ENCODE assay signal across 18 cellular contexts in genomic region chr7:125057974-125058373, GRCh38.
DNase-seq lines count a peak whose midpoint lies in the region; ATAC-seq, FAIRE-seq and TF ChIP-seq lines count a peak whose summit lies in the region.
"Had no signal": no experiment of that assay in that cellular context is flagged by ENCODE, and none has a peak within 500 bp of the region (broad histone marks: within the 10 kb centered on the region; RNA-seq: fewer than 3 reads in every experiment).

No MANE protein-coding gene starts in this region.

- FAIRE-seq in K562 (lab: Jason Lieb, UNC) = no peak

- CTCF ChIA-PET in K562 (lab: Yijun Ruan, JAX; ENCODE audit: low intra/inter-chr PET ratio) = no interaction called here

- H3F3A ChIP-seq in GM23338 (replicated peaks; ENCODE audit: low read depth) = no peaks in the 10 kb centered on the region

- no peak for TF ChIP-seq EP300 in K562 (IDR thresholded peaks at IDR 0.05; ENCODE audit: low read length)

- H4K5ac ChIP-seq in mesendoderm (ENCODE audit: low read length) = no peak overlapping the region

- no TSS peak for BruUV-seq in K562 (replicated peaks; lab: Mats Ljungman, UMichigan)

- no peak for TF ChIP-seq POLR2A in K562 (conservative IDR thresholded peaks at IDR 0.05)

- H2BK120ac ChIP-seq in mesendoderm (ENCODE audit: low read depth, low read length) = no peak overlapping the region

- no peak overlapping the region for H3K4ac ChIP-seq in mesendoderm (ENCODE audit: low read depth, low read length)

- no peak overlapping the region for H3K4me3 Mint-ChIP-seq in GM23338
- H3K4me3 Mint-ChIP-seq: CD4-positive, alpha-beta T cell; IgD-negative memory B cell had no signal

- no peak overlapping the region for H2AK5ac ChIP-seq in mesendoderm (ENCODE audit: low read length)

- H3K9me1 ChIP-seq in K562 (ENCODE audit: control insufficient read depth, insufficient read depth, low read length) = no peaks in the 10 kb centered on the region

- H3K27me3 Mint-ChIP-seq in GM23338 (ENCODE audit: insufficient read depth, low read depth, poor library complexity) = no peaks in the 10 kb centered on the region
- H3K27me3 Mint-ChIP-seq: CD4-positive, alpha-beta T cell; IgD-negative memory B cell had no signal

- in situ Hi-C loops in K562 (cut with MboI) = no loop called here

- H4K8ac ChIP-seq in mesendoderm (ENCODE audit: low read depth, low read length) = no peak overlapping the region

- no peak overlapping the region for H3K56ac ChIP-seq in mesendoderm (ENCODE audit: low read length)

- H4K20me1 ChIP-seq in GM23338 (replicated peaks; ENCODE audit: insufficient read depth) = no peaks in the 10 kb centered on the region
- no peaks in the 10 kb centered on the region for H4K20me1 ChIP-seq in K562 (replicated peaks; ENCODE audit: control insufficient read depth, insufficient read depth, low read length)

- H3K36me3 ChIP-seq in GM23338 (ENCODE audit: insufficient read depth) (no peaks in the 10 kb centered on the region), K562 (ENCODE audit: control insufficient read depth, insufficient read depth, low read length) (no peaks in the 10 kb centered on the region), mesendoderm (ENCODE audit: control insufficient read depth, insufficient read depth, low read length) (no peaks in the 10 kb centered on the region), SJCRH30 (no peaks in the 10 kb centered on the region)
- H3K36me3 ChIP-seq: BE2C had no signal

- intact Hi-C loops in K562 (cut with micrococcal nuclease) = no loop called here

- H2AFZ ChIP-seq in GM23338 = peak overlapping the region; percentile 52; the same call in 1 of the 2 replicates
- peak overlapping the region; percentile 24; the same call in 1 of the 2 replicates for H2AFZ ChIP-seq in K562 (ENCODE audit: low read depth, low read length)

- no peak overlapping the region for H3K4me2 ChIP-seq in GM23338
- no peak overlapping the region for H3K4me2 ChIP-seq in K562 (ENCODE audit: insufficient read depth, low read length)
- no peak overlapping the region for H3K4me2 ChIP-seq in mesendoderm (ENCODE audit: low read length)

- H2BK5ac ChIP-seq in mesendoderm (ENCODE audit: low read length) = no peak overlapping the region

- no peak overlapping the region for H3K18ac ChIP-seq in mesendoderm (ENCODE audit: low read length)

- no peak overlapping the region for H3K9ac ChIP-seq in K562 (ENCODE audit: insufficient read depth in 1 of 2, low read depth in 2 of 2, low read length in 2 of 2)
- no peak overlapping the region for H3K9ac ChIP-seq in mesendoderm (ENCODE audit: low read length)

- H3K27me3 ChIP-seq in GM23338 (ENCODE audit: insufficient read depth) (no peaks in the 10 kb centered on the region), K562 (ENCODE audit: control insufficient read depth in 2 of 2, insufficient read depth in 2 of 2, low read length in 2 of 2) (no peaks in the 10 kb centered on the region), mesendoderm (ENCODE audit: insufficient read depth, low read length, poor library complexity) (no peaks in the 10 kb centered on the region), SJCRH30 (no peaks in the 10 kb centered on the region)
- H3K27me3 ChIP-seq: BE2C had no signal

- no peak for DNase-seq in GM23338 (ENCODE audit: low spot score)
- DNase-seq in NCI-H82 (lab: John Stamatoyannopoulos, UW) = peak; percentile 73
- peak in 1 of 4 experiments; percentile 7 for DNase-seq in K562 (ENCODE audit: extremely low read depth in 1 of 4, low spot score in 3 of 4)
- peak; percentile 35 for DNase-seq in mesendoderm
- DNase-seq in mucosa of gallbladder (ENCODE audit: low spot score) = no peak
- DNase-seq in SJCRH30 = no peak
- DNase-seq: BE2C; Calu3; CD4-positive, alpha-beta T cell; DMS79 treated with DMSO at 0.1 percent for 48 hours; H7; NCI-H187; NCI-H2171; PC-3; T1000 had no signal

- 2% methylated on average over 3 of the region's 3 CpGs for WGBS in K562 (ENCODE audit: insufficient coverage, low coverage, missing lambda C conversion rate)
- no CpG with 5 or more reads among the region's 3 CpGs for WGBS in mesendoderm (ENCODE audit: extremely low coverage, insufficient coverage, low lambda C conversion rate)

- H3K79me2 ChIP-seq in GM23338 (replicated peaks; ENCODE audit: insufficient read depth) (no peaks in the 10 kb centered on the region), K562 (ENCODE audit: control insufficient read depth, insufficient read depth, low read length) (no peaks in the 10 kb centered on the region), mesendoderm (ENCODE audit: control insufficient read depth, insufficient read depth, low read length) (no peaks in the 10 kb centered on the region)

- POLR2A ChIA-PET in K562 (lab: Yijun Ruan, JAX) = no interaction called here

- TF ChIP-seq CTCF in GM23338 (conservative IDR thresholded peaks at IDR 0.05; ENCODE audit: low read depth in 2 of 2) (no peak), K562 (IDR thresholded peaks at IDR 0.05 in 2 of 3, conservative IDR thresholded peaks at IDR 0.05 in 1 of 3; ENCODE audit: insufficient read depth in 2 of 3, low read depth in 1 of 3, low read length in 3 of 3) (no peak)

- ATAC-seq in GM23338 = no peak
- ATAC-seq in K562 = peak; percentile 35; the same call in 2 of the 3 replicates
- ATAC-seq in GM18517 (IDR thresholded peaks at IDR 0.05; ENCODE audit: unreplicated experiment) = no peak
- ATAC-seq: PC-3 had no signal

- H3K79me1 ChIP-seq in mesendoderm (ENCODE audit: low read length) = no peaks in the 10 kb centered on the region

- no peaks in the 10 kb centered on the region for H3K36me3 Mint-ChIP-seq in GM23338 (ENCODE audit: low read depth)
- H3K36me3 Mint-ChIP-seq: IgD-negative memory B cell had no signal

- no peak for TF ChIP-seq RAD21 in K562 (CRISPR knock-in tag; conservative IDR thresholded peaks at IDR 0.05 in 1 of 2, IDR thresholded peaks at IDR 0.05 in 1 of 2)

- H3K4me1 Mint-ChIP-seq in GM23338 = peaks cover 4% of the 10 kb centered on the region; the same call in 2 of the 3 replicates
- H3K4me1 Mint-ChIP-seq: IgD-negative memory B cell had no signal

- H3K9me2 ChIP-seq in GM23338 (ENCODE audit: insufficient read depth) = no peaks in the 10 kb centered on the region

- no peak overlapping the region for H3K23ac ChIP-seq in mesendoderm (ENCODE audit: low read length)

- no peaks in the 10 kb centered on the region for H3K9me3 Mint-ChIP-seq in GM23338
- H3K9me3 Mint-ChIP-seq: CD4-positive, alpha-beta T cell; IgD-negative memory B cell had no signal

- H3K27ac ChIP-seq in GM23338 (ENCODE audit: low read depth) (no peak overlapping the region), K562 (ENCODE audit: extremely low read depth, low read depth, low read length) (no peak overlapping the region), mesendoderm (ENCODE audit: low read depth, low read length) (no peak overlapping the region), SJCRH30 (no peak overlapping the region)
- H3K27ac ChIP-seq: RWPE1 had no signal

- no peak overlapping the region for H3K27ac Mint-ChIP-seq in GM23338
- H3K27ac Mint-ChIP-seq: CD4-positive, alpha-beta T cell; IgD-negative memory B cell had no signal

- H3K9me3 ChIP-seq in K562 (replicated peaks; ENCODE audit: control insufficient read depth, insufficient read depth, low read depth, low read length) (no peaks in the 10 kb centered on the region), SJCRH30 (replicated peaks) (no peaks in the 10 kb centered on the region)
- H3K9me3 ChIP-seq: BE2C had no signal

- no peaks in the 10 kb centered on the region for H3K4me1 ChIP-seq in GM23338 (ENCODE audit: insufficient read depth)
- H3K4me1 ChIP-seq in K562 (replicated peaks in 1 of 2; ENCODE audit: control insufficient read depth in 2 of 2, insufficient read depth in 2 of 2, low read length in 2 of 2) = no peaks in the 10 kb centered on the region
- H3K4me1 ChIP-seq in mesendoderm (ENCODE audit: control insufficient read depth, low read depth, low read length) = no peaks in the 10 kb centered on the region
- H3K4me1 ChIP-seq in SJCRH30 = no peaks in the 10 kb centered on the region

- H3K4me3 ChIP-seq in GM23338 = no peak overlapping the region
- no peak overlapping the region for H3K4me3 ChIP-seq in K562
- H3K4me3 ChIP-seq in mesendoderm (ENCODE audit: low read length) = no peak overlapping the region
- H3K4me3 ChIP-seq in SJCRH30 = no peak overlapping the region

- H2BK15ac ChIP-seq in mesendoderm (replicated peaks; ENCODE audit: low read depth) = peak overlapping the region; percentile 87

TF ChIP-seq in GM23338, 12 proteins besides CTCF, POLR2A, EP300 and RAD21 (continues in another document):
- TF ChIP-seq CREB1 (CRISPR knock-in tag; IDR thresholded peaks at IDR 0.05; ENCODE audit: low read depth) (no peak), ZNF331 (CRISPR knock-in tag; IDR thresholded peaks at IDR 0.05; ENCODE audit: low read depth) (no peak), JUNB (IDR thresholded peaks at IDR 0.05; ENCODE audit: unreplicated experiment) (no peak), EZH2phosphoT487 (IDR thresholded peaks at IDR 0.05; ENCODE audit: unreplicated experiment) (no peak), STAT1 (IDR thresholded peaks at IDR 0.05; ENCODE audit: unreplicated experiment) (no peak), NANOG (IDR thresholded peaks at IDR 0.05; ENCODE audit: borderline replicate concordance) (no peak), EZH2 (IDR thresholded peaks at IDR 0.05; ENCODE audit: low read depth, unreplicated experiment) (no peak)

TF ChIP-seq in K562, 482 proteins besides CTCF, POLR2A, EP300 and RAD21 (continues in another document):
- TF ChIP-seq ELK3 (CRISPR knock-in tag; IDR thresholded peaks at IDR 0.05) (no peak), CC2D1A (IDR thresholded peaks at IDR 0.05) (no peak), USF2 (CRISPR knock-in tag; IDR thresholded peaks at IDR 0.05) (peak; percentile 34), ZNF12 (CRISPR knock-in tag; IDR thresholded peaks at IDR 0.05) (no peak)

Comparison
In these comparisons a context has a peak if more than half of its experiments do, and no peak if none do; other contexts are left out.
1. DNase-seq: peak in NCI-H82 (single experiment) and mesendoderm (single experiment); none in GM23338 (single experiment), mucosa of gallbladder (single experiment) and SJCRH30 (0 of 2).